ENCODE assay signal across 1 cellular context in the genomic region with DNA sequence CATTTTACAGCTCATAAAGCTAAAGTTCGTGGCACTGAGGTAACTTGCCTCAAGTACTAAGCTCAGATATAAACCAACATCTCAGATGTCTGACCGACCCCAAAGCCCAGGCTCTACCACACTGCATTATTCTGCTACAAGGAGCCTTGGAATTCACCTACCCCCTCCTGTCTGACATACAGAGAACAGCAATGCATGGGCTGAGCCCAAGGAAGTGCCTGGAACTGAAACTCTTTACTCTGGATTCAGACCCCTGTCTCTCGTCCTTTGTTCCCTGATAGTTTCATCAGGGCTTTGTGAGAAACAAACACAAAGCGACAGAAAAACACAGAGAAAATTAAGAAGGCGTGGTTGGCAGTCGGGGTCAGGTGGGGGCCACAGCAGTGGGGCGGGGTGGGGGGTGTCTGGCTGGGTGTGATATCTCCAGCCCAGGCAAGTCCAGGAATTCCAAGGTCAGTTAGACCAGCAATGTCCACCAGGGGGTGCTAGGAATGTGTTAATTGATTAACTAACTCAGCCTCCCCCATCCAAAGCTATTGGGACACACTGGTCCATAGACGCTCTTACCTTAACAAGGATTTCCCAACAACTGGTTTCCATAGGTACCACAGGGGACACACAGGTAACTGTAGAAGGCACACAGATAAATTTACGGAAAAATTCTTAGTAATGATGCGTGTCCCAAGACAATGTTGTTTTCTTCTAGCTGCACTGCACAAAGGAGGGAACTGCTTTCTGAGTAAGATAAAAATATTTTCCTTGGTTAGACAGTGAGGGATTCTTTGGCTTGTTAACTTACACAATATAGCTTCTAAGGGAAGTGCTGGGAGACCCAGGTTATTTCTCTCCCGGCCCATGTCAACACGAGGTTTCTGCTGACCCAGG.
TF ChIP-seq lines count a peak whose summit lies in the region.

No MANE protein-coding gene starts in this region.

TF ChIP-seq in IMR-90, 13 proteins besides CTCF, POLR2A, EP300 and RAD21 (continued from another document):
- TF ChIP-seq USF2 (IDR thresholded peaks at IDR 0.05; ENCODE audit: low read depth, low read length) (no peak), RFX5 (IDR thresholded peaks at IDR 0.05; ENCODE audit: low read depth, low read length) (no peak), SMC3 (IDR thresholded peaks at IDR 0.05; ENCODE audit: low read depth, low read length) (peak; percentile 68), NFE2L2 (IDR thresholded peaks at IDR 0.05; ENCODE audit: low read depth, low read length) (no peak), MAFK (IDR thresholded peaks at IDR 0.05; ENCODE audit: low read depth, low read length) (no peak), RCOR1 (IDR thresholded peaks at IDR 0.05; ENCODE audit: insufficient replicate concordance, low read length) (no peak), MAZ (IDR thresholded peaks at IDR 0.05; ENCODE audit: borderline replicate concordance, low read depth, low read length) (no peak), MXI1 (IDR thresholded peaks at IDR 0.05; ENCODE audit: borderline replicate concordance, low read depth, low read length) (no peak), CHD1 (IDR thresholded peaks at IDR 0.05; ENCODE audit: low read depth, low read length) (no peak)
- TF ChIP-seq, protein P1, sequence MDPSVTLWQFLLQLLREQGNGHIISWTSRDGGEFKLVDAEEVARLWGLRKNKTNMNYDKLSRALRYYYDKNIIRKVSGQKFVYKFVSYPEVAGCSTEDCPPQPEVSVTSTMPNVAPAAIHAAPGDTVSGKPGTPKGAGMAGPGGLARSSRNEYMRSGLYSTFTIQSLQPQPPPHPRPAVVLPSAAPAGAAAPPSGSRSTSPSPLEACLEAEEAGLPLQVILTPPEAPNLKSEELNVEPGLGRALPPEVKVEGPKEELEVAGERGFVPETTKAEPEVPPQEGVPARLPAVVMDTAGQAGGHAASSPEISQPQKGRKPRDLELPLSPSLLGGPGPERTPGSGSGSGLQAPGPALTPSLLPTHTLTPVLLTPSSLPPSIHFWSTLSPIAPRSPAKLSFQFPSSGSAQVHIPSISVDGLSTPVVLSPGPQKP (IDR thresholded peaks at IDR 0.05; ENCODE audit: borderline replicate concordance, low read depth, low read length) = no peak
